Comparison of ENCODE assay signal across 12 cellular contexts in the genomic region with DNA sequence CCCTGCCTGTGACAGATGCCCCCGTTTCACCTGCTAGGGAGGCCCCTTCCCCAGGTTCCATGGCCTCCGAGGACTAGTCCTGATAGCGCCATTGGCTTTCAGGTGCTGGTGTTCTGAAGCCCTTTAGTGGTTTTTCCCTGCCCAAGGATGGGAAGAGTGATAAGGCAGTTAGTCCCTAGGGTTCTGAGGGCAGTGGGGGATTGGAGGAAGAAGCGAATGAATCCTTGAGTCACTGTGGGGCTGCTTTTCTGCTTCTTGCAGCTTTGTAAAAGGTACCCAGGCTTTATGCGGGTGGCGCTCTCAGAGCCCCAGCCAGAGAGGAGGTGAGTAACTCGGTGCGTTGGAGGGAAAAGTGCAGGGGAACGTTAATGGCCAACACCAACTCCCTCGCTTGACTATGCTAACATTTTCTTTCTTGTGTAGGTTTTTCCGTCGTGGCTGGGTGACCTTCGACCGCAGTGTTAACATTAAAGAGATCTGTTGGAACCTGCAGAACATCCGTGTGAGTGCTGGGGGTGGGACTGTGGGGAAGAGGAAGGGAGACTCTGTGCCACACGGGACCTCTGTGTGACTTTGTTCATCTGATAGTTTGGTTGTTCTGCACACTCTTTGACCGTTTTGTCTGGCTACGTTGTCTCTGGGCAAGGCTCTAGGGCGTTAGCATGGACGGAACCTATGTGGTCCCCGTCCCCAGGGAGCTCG. TPM values are rescaled to one million over a fixed set of nuclear protein-coding genes. Genes with fewer than 3 reads are reported as not detected.
DNase-seq lines count a peak whose midpoint lies in the region; ATAC-seq and TF ChIP-seq lines count a peak whose summit lies in the region.
"Had no signal": no experiment of that assay in that cellular context is flagged by ENCODE, and none has a peak within 500 bp of the region (broad histone marks: within the 10 kb centered on the region; RNA-seq: fewer than 3 reads in every experiment).

No MANE protein-coding gene starts in this region.

- H3K4me1 ChIP-seq in neural progenitor cell = peaks cover 10% of the 10 kb centered on the region

- H3K27me3 Mint-ChIP-seq in activated naive CD4-positive, alpha-beta T cell treated with anti-CD3 and anti-CD28 coated beads, Interleukin-2, amount 10 ng/mL, durations not matched to agents 7 days and 5 days = peaks cover 10% of the 10 kb centered on the region
- H3K27me3 Mint-ChIP-seq in activated naive CD4-positive, alpha-beta T cell treated with anti-CD3 and anti-CD28 coated beads for 36 hours (ENCODE audit: low read depth) = no peaks in the 10 kb centered on the region
- no peaks in the 10 kb centered on the region for H3K27me3 Mint-ChIP-seq in activated T-helper 1 cell treated with anti-CD3 and anti-CD28 coated beads, Interleukin-12 subunit alpha, Interleukin-12 subunit beta, Interleukin-2, Interleukin-4 antibody, amounts not matched to agents 30 ng/mL and 10 ng/mL and 1 ng/mL, durations not matched to agents 14 hours and 24 hours and 36 hours (ENCODE audit: insufficient read depth)
- H3K27me3 Mint-ChIP-seq in neural progenitor cell (ENCODE audit: insufficient read depth, low read depth) = peaks cover 14% of the 10 kb centered on the region

- intact Hi-C loops in activated naive CD4-positive, alpha-beta T cell treated with anti-CD3 and anti-CD28 coated beads for 36 hours (cut with micrococcal nuclease) = loop anchor here (5.0 kb wide), 2 partner anchors 252 to 273 kb away; a partner anchor contains a TSS
- intact Hi-C loops in activated T-helper 1 cell treated with anti-CD3 and anti-CD28 coated beads, Interleukin-12 subunit alpha, Interleukin-12 subunit beta, Interleukin-2, Interleukin-4 antibody, amounts not matched to agents 30 ng/mL and 10 ng/mL and 1 ng/mL, durations not matched to agents 14 hours and 24 hours and 36 hours (cut with micrococcal nuclease) = no loop called here

- H2AFZ ChIP-seq in neural progenitor cell (replicated peaks) = no peak overlapping the region

- H3K4me3 ChIP-seq in neural progenitor cell = no peak overlapping the region

- peaks cover 67% of the 10 kb centered on the region for H3F3A ChIP-seq in neural progenitor cell (ENCODE audit: low read depth)

- peaks cover 77% of the 10 kb centered on the region for H4K20me1 ChIP-seq in neural progenitor cell (ENCODE audit: low read depth)

- no peak overlapping the region for H3K27ac ChIP-seq in neural progenitor cell

- H3K36me3 Mint-ChIP-seq in activated naive CD4-positive, alpha-beta T cell treated with anti-CD3 and anti-CD28 coated beads, Interleukin-2, amount 10 ng/mL, durations not matched to agents 7 days and 5 days = peaks cover 77% of the 10 kb centered on the region
- H3K36me3 Mint-ChIP-seq in activated naive CD4-positive, alpha-beta T cell treated with anti-CD3 and anti-CD28 coated beads for 36 hours (ENCODE audit: low read depth) = peaks cover 69% of the 10 kb centered on the region
- peaks cover 73% of the 10 kb centered on the region for H3K36me3 Mint-ChIP-seq in activated T-helper 1 cell treated with anti-CD3 and anti-CD28 coated beads, Interleukin-12 subunit alpha, Interleukin-12 subunit beta, Interleukin-2, Interleukin-4 antibody, amounts not matched to agents 30 ng/mL and 10 ng/mL and 1 ng/mL, durations not matched to agents 14 hours and 24 hours and 36 hours (ENCODE audit: low read depth)
- H3K36me3 Mint-ChIP-seq in neural progenitor cell = peaks cover 57% of the 10 kb centered on the region

- no peak overlapping the region for H3K9ac ChIP-seq in neural progenitor cell

- peaks cover 51% of the 10 kb centered on the region for H3K79me2 ChIP-seq in neural progenitor cell (ENCODE audit: low read depth)

- peak overlapping the region; percentile 6 for H3K4me3 Mint-ChIP-seq in activated naive CD4-positive, alpha-beta T cell treated with anti-CD3 and anti-CD28 coated beads, Interleukin-2, amount 10 ng/mL, durations not matched to agents 7 days and 5 days
- no peak overlapping the region for H3K4me3 Mint-ChIP-seq in activated naive CD4-positive, alpha-beta T cell treated with anti-CD3 and anti-CD28 coated beads for 36 hours
- peak overlapping the region; percentile 3 for H3K4me3 Mint-ChIP-seq in activated T-helper 1 cell treated with anti-CD3 and anti-CD28 coated beads, Interleukin-12 subunit alpha, Interleukin-12 subunit beta, Interleukin-2, Interleukin-4 antibody, amounts not matched to agents 30 ng/mL and 10 ng/mL and 1 ng/mL, durations not matched to agents 14 hours and 24 hours and 36 hours
- no peak overlapping the region for H3K4me3 Mint-ChIP-seq in neural progenitor cell

- TF ChIP-seq CTCF in neural progenitor cell (IDR thresholded peaks at IDR 0.05) = no peak

- H3K27me3 ChIP-seq in neural progenitor cell = no peaks in the 10 kb centered on the region

- CTCF ChIA-PET in activated naive CD4-positive, alpha-beta T cell treated with anti-CD3 and anti-CD28 coated beads, Interleukin-2, amount 10 ng/mL, durations not matched to agents 7 days and 5 days (lab: Charles Lee) = no interaction called here
- CTCF ChIA-PET in activated naive CD4-positive, alpha-beta T cell treated with anti-CD3 and anti-CD28 coated beads for 36 hours (lab: Charles Lee) = interaction anchor here (2.7 kb wide), 1 partner anchor 10 kb away, joined by 11 read pairs; a partner anchor contains a TSS

- ATAC-seq in GM18909 (IDR thresholded peaks at IDR 0.05; ENCODE audit: poor library complexity, unreplicated experiment) = no peak

- H3K4me2 ChIP-seq in neural progenitor cell = no peak overlapping the region

- peaks cover 5% of the 10 kb centered on the region for H3K36me3 ChIP-seq in neural progenitor cell

- no peak for DNase-seq in activated naive CD4-positive, alpha-beta T cell treated with anti-CD3 and anti-CD28 coated beads, Interleukin-2, amount 10 ng/mL, durations not matched to agents 7 days and 5 days
- DNase-seq in activated naive CD4-positive, alpha-beta T cell treated with anti-CD3 and anti-CD28 coated beads for 36 hours = no peak
- DNase-seq in activated T-helper 1 cell treated with anti-CD3 and anti-CD28 coated beads, Interleukin-12 subunit alpha, Interleukin-12 subunit beta, Interleukin-2, Interleukin-4 antibody, amounts not matched to agents 30 ng/mL and 10 ng/mL and 1 ng/mL, durations not matched to agents 14 hours and 24 hours and 36 hours (ENCODE audit: low spot score) = no peak
- DNase-seq in neural progenitor cell (ENCODE audit: low spot score) (no peak), inferior parietal cortex (ENCODE audit: extremely low spot score) (no peak)
- DNase-seq: KG1; midbrain; NCI-H1694; NCI-H69; stimulated activated CD4-positive, alpha-beta T cell treated with anti-CD3 and anti-CD28 coated beads, Interleukin-4, amount 100 ng/mL, for 1 hour; stimulated activated naive CD4-positive, alpha-beta T cell had no signal

- peak overlapping the region; percentile 42 for H3K27ac Mint-ChIP-seq in activated naive CD4-positive, alpha-beta T cell treated with anti-CD3 and anti-CD28 coated beads, Interleukin-2, amount 10 ng/mL, durations not matched to agents 7 days and 5 days
- no peak overlapping the region for H3K27ac Mint-ChIP-seq in activated naive CD4-positive, alpha-beta T cell treated with anti-CD3 and anti-CD28 coated beads for 36 hours
- peak overlapping the region; percentile 91 for H3K27ac Mint-ChIP-seq in activated T-helper 1 cell treated with anti-CD3 and anti-CD28 coated beads, Interleukin-12 subunit alpha, Interleukin-12 subunit beta, Interleukin-2, Interleukin-4 antibody, amounts not matched to agents 30 ng/mL and 10 ng/mL and 1 ng/mL, durations not matched to agents 14 hours and 24 hours and 36 hours
- peak overlapping the region; percentile 78 for H3K27ac Mint-ChIP-seq in neural progenitor cell

- no peaks in the 10 kb centered on the region for H3K9me3 Mint-ChIP-seq in activated naive CD4-positive, alpha-beta T cell treated with anti-CD3 and anti-CD28 coated beads, Interleukin-2, amount 10 ng/mL, durations not matched to agents 7 days and 5 days
- no peaks in the 10 kb centered on the region for H3K9me3 Mint-ChIP-seq in activated naive CD4-positive, alpha-beta T cell treated with anti-CD3 and anti-CD28 coated beads for 36 hours
- H3K9me3 Mint-ChIP-seq in activated T-helper 1 cell treated with anti-CD3 and anti-CD28 coated beads, Interleukin-12 subunit alpha, Interleukin-12 subunit beta, Interleukin-2, Interleukin-4 antibody, amounts not matched to agents 30 ng/mL and 10 ng/mL and 1 ng/mL, durations not matched to agents 14 hours and 24 hours and 36 hours = no peaks in the 10 kb centered on the region
- H3K9me3 Mint-ChIP-seq in neural progenitor cell = no peaks in the 10 kb centered on the region

- H3K4me1 Mint-ChIP-seq in activated naive CD4-positive, alpha-beta T cell treated with anti-CD3 and anti-CD28 coated beads, Interleukin-2, amount 10 ng/mL, durations not matched to agents 7 days and 5 days = peaks cover 57% of the 10 kb centered on the region
- peaks cover 43% of the 10 kb centered on the region for H3K4me1 Mint-ChIP-seq in activated naive CD4-positive, alpha-beta T cell treated with anti-CD3 and anti-CD28 coated beads for 36 hours (ENCODE audit: low read depth)
- peaks cover 41% of the 10 kb centered on the region for H3K4me1 Mint-ChIP-seq in activated T-helper 1 cell treated with anti-CD3 and anti-CD28 coated beads, Interleukin-12 subunit alpha, Interleukin-12 subunit beta, Interleukin-2, Interleukin-4 antibody, amounts not matched to agents 30 ng/mL and 10 ng/mL and 1 ng/mL, durations not matched to agents 14 hours and 24 hours and 36 hours (ENCODE audit: low read depth)
- peaks cover 21% of the 10 kb centered on the region for H3K4me1 Mint-ChIP-seq in neural progenitor cell

- H3K9me3 ChIP-seq in neural progenitor cell (ENCODE audit: low read depth) = no peaks in the 10 kb centered on the region

RNA-seq across cellular contexts. Expression of a gene that starts 3.9 kb away (rescaled TPM):
- total RNA-seq in activated naive CD4-positive, alpha-beta T cell treated with anti-CD3 and anti-CD28 coated beads for 36 hours = 1 to 10 TPM in 1 of 2 experiments, under 1 TPM in 1; 0.64 to 1.4 TPM
- total RNA-seq in activated T-helper 1 cell treated with anti-CD3 and anti-CD28 coated beads, Interleukin-12 subunit alpha, Interleukin-12 subunit beta, Interleukin-2, Interleukin-4 antibody, amounts not matched to agents 30 ng/mL and 10 ng/mL and 1 ng/mL, durations not matched to agents 14 hours and 24 hours and 36 hours = 4.1 and 5.5 TPM in 2 replicates
- total RNA-seq in neural progenitor cell (ENCODE audit: low replicate concordance) = 4.0 TPM in 1 of 2 replicates, not detected in the other

RNA-seq across cellular contexts. Expression of a gene that starts 10.1 kb away (rescaled TPM):
- total RNA-seq in activated naive CD4-positive, alpha-beta T cell treated with anti-CD3 and anti-CD28 coated beads for 36 hours = not detected
- total RNA-seq in activated T-helper 1 cell treated with anti-CD3 and anti-CD28 coated beads, Interleukin-12 subunit alpha, Interleukin-12 subunit beta, Interleukin-2, Interleukin-4 antibody, amounts not matched to agents 30 ng/mL and 10 ng/mL and 1 ng/mL, durations not matched to agents 14 hours and 24 hours and 36 hours = 0.17 and 0.21 TPM in 2 replicates
- total RNA-seq in neural progenitor cell (ENCODE audit: low replicate concordance) = 0.90 TPM in 1 of 2 replicates, not detected in the other

RNA-seq across cellular contexts. Expression of a gene that starts 10.7 kb away (rescaled TPM):
- total RNA-seq in activated naive CD4-positive, alpha-beta T cell treated with anti-CD3 and anti-CD28 coated beads for 36 hours = 100 to 1,000 TPM; 166 to 169 TPM
- total RNA-seq in activated T-helper 1 cell treated with anti-CD3 and anti-CD28 coated beads, Interleukin-12 subunit alpha, Interleukin-12 subunit beta, Interleukin-2, Interleukin-4 antibody, amounts not matched to agents 30 ng/mL and 10 ng/mL and 1 ng/mL, durations not matched to agents 14 hours and 24 hours and 36 hours = 294 and 306 TPM in 2 replicates
- total RNA-seq in neural progenitor cell (ENCODE audit: low replicate concordance) = 60.4 and 108 TPM in 2 replicates

RNA-seq across cellular contexts. Expression of a gene that starts 18.4 kb away (rescaled TPM):
- total RNA-seq in activated naive CD4-positive, alpha-beta T cell treated with anti-CD3 and anti-CD28 coated beads for 36 hours = 10 to 100 TPM; 19.8 to 21.0 TPM
- 41.5 and 44.1 TPM in 2 replicates for total RNA-seq in activated T-helper 1 cell treated with anti-CD3 and anti-CD28 coated beads, Interleukin-12 subunit alpha, Interleukin-12 subunit beta, Interleukin-2, Interleukin-4 antibody, amounts not matched to agents 30 ng/mL and 10 ng/mL and 1 ng/mL, durations not matched to agents 14 hours and 24 hours and 36 hours
- total RNA-seq in neural progenitor cell (ENCODE audit: low replicate concordance) = 14.9 and 49.5 TPM in 2 replicates

RNA-seq across cellular contexts. Expression of a gene that starts 33.1 kb away (rescaled TPM):
- 10 to 100 TPM; 10.1 to 10.5 TPM for total RNA-seq in activated naive CD4-positive, alpha-beta T cell treated with anti-CD3 and anti-CD28 coated beads for 36 hours
- total RNA-seq in activated T-helper 1 cell treated with anti-CD3 and anti-CD28 coated beads, Interleukin-12 subunit alpha, Interleukin-12 subunit beta, Interleukin-2, Interleukin-4 antibody, amounts not matched to agents 30 ng/mL and 10 ng/mL and 1 ng/mL, durations not matched to agents 14 hours and 24 hours and 36 hours = 46.0 and 47.9 TPM in 2 replicates
- 3.5 and 18.6 TPM in 2 replicates for total RNA-seq in neural progenitor cell (ENCODE audit: low replicate concordance)

Comparison
In these comparisons a context has a peak if more than half of its experiments do, and no peak if none do; other contexts are left out.
1. H3K4me3 Mint-ChIP-seq: peak in activated naive CD4-positive, alpha-beta T cell treated with anti-CD3 and anti-CD28 coated beads, Interleukin-2, amount 10 ng/mL, durations not matched to agents 7 days and 5 days (single experiment) and activated T-helper 1 cell treated with anti-CD3 and anti-CD28 coated beads, Interleukin-12 subunit alpha, Interleukin-12 subunit beta, Interleukin-2, Interleukin-4 antibody, amounts not matched to agents 30 ng/mL and 10 ng/mL and 1 ng/mL, durations not matched to agents 14 hours and 24 hours and 36 hours (single experiment); none in activated naive CD4-positive, alpha-beta T cell treated with anti-CD3 and anti-CD28 coated beads for 36 hours (single experiment) and neural progenitor cell (single experiment).